ENCODE assay signal across 15 cellular contexts in genomic region chr14:76718306-76719075, GRCh38. TPM values are rescaled to one million over a fixed set of nuclear protein-coding genes. Genes with fewer than 3 reads are reported as not detected.
DNase-seq lines count a peak whose midpoint lies in the region; ATAC-seq and TF ChIP-seq lines count a peak whose summit lies in the region.
"Had no signal": no experiment of that assay in that cellular context is flagged by ENCODE, and none has a peak within 500 bp of the region (broad histone marks: within the 10 kb centered on the region; RNA-seq: fewer than 3 reads in every experiment).

No MANE protein-coding gene starts in this region.

- no peaks in the 10 kb centered on the region for H3K36me3 ChIP-seq in left ventricle myocardium inferior
- no peaks in the 10 kb centered on the region for H3K36me3 ChIP-seq in Loucy (ENCODE audit: insufficient read depth, low read length)
- H3K36me3 ChIP-seq: BE2C had no signal

- H3F3A ChIP-seq in Loucy (ENCODE audit: low read depth) = no peaks in the 10 kb centered on the region

- H3K4me1 Mint-ChIP-seq in type B pancreatic cell (ENCODE audit: unreplicated experiment) = peaks cover 24% of the 10 kb centered on the region
- no peaks in the 10 kb centered on the region for H3K4me1 Mint-ChIP-seq in stimulated activated effector memory CD8-positive, alpha-beta T cell treated with anti-CD3 and anti-CD28 coated beads, Interleukin-12 subunit alpha, Interleukin-12 subunit beta, amount 100 ng/mL, for 72 hours

- H3K27me3 ChIP-seq in left ventricle myocardium inferior (ENCODE audit: low read depth) (no peaks in the 10 kb centered on the region), Loucy (ENCODE audit: insufficient read depth, low read length, poor library complexity, severe bottlenecking) (no peaks in the 10 kb centered on the region), right cardiac atrium (ENCODE audit: control insufficient read depth, insufficient read depth) (no peaks in the 10 kb centered on the region)
- H3K27me3 ChIP-seq: BE2C had no signal

- H2AFZ ChIP-seq in Loucy (ENCODE audit: low read length) = 0 out of 2 replicates have a peak overlapping the region, but pooled peaks have one; percentile 19

- H3K79me2 ChIP-seq in Loucy (ENCODE audit: insufficient read depth, low read length) = no peaks in the 10 kb centered on the region

- no peaks in the 10 kb centered on the region for H3K36me3 Mint-ChIP-seq in type B pancreatic cell
- H3K36me3 Mint-ChIP-seq in stimulated activated effector memory CD8-positive, alpha-beta T cell treated with anti-CD3 and anti-CD28 coated beads, Interleukin-12 subunit alpha, Interleukin-12 subunit beta, amount 100 ng/mL, for 72 hours = no peaks in the 10 kb centered on the region
- H3K36me3 Mint-ChIP-seq: CD8-positive, alpha-beta memory T cell had no signal

- no peaks in the 10 kb centered on the region for H3K9me3 Mint-ChIP-seq in type B pancreatic cell
- no peaks in the 10 kb centered on the region for H3K9me3 Mint-ChIP-seq in stimulated activated effector memory CD8-positive, alpha-beta T cell treated with anti-CD3 and anti-CD28 coated beads, Interleukin-12 subunit alpha, Interleukin-12 subunit beta, amount 100 ng/mL, for 72 hours
- H3K9me3 Mint-ChIP-seq: CD8-positive, alpha-beta memory T cell; HFFc6 had no signal

- no peak for ATAC-seq in Right ventricle myocardium inferior
- ATAC-seq in right cardiac atrium = no peak
- ATAC-seq in stimulated activated effector memory CD8-positive, alpha-beta T cell treated with anti-CD3 and anti-CD28 coated beads, Interleukin-12 subunit alpha, Interleukin-12 subunit beta, amount 100 ng/mL, for 72 hours = no peak
- ATAC-seq: HepG2 had no signal

- H3K4me3 ChIP-seq in left ventricle myocardium inferior (no peak overlapping the region), Loucy (ENCODE audit: low read length, poor library complexity, severe bottlenecking) (no peak overlapping the region), right cardiac atrium (ENCODE audit: low read length) (no peak overlapping the region)

- H3K27me3 Mint-ChIP-seq in type B pancreatic cell = peaks cover 7% of the 10 kb centered on the region

- H3K27ac Mint-ChIP-seq in type B pancreatic cell = no peak overlapping the region
- no peak overlapping the region for H3K27ac Mint-ChIP-seq in stimulated activated effector memory CD8-positive, alpha-beta T cell treated with anti-CD3 and anti-CD28 coated beads, Interleukin-12 subunit alpha, Interleukin-12 subunit beta, amount 100 ng/mL, for 72 hours
- H3K27ac Mint-ChIP-seq: HFFc6 had no signal

- 69% methylated on average over 7 of the region's 7 CpGs for WGBS in right cardiac atrium

- H3K9ac ChIP-seq in Loucy (ENCODE audit: low read depth, low read length, poor library complexity, severe bottlenecking) = no peak overlapping the region

- peak overlapping the region; percentile 88 for H3K27ac ChIP-seq in left ventricle myocardium inferior (replicated peaks)
- H3K27ac ChIP-seq in right cardiac atrium (ENCODE audit: low read length) = peak overlapping the region; percentile 51

- intact Hi-C loops in left ventricle myocardium inferior (cut with micrococcal nuclease) (no loop called here), Right ventricle myocardium inferior (cut with DNase I) (loop anchor here (10.0 kb wide), 1 partner anchor 376 kb away; the partner anchor contains the start of gene CIPC), right cardiac atrium (cut with DNase I) (no loop called here)

- H3K9me2 ChIP-seq in Loucy (replicated peaks; ENCODE audit: low read depth, low read length) = no peaks in the 10 kb centered on the region

- H3K4me1 ChIP-seq in left ventricle myocardium inferior = peaks cover 97% of the 10 kb centered on the region
- peaks cover 18% of the 10 kb centered on the region for H3K4me1 ChIP-seq in Loucy (ENCODE audit: insufficient read depth, low read length, poor library complexity, severe bottlenecking)
- peaks cover 21% of the 10 kb centered on the region for H3K4me1 ChIP-seq in right cardiac atrium (ENCODE audit: control insufficient read depth, insufficient read depth, low read length)
- H3K4me1 ChIP-seq: Caco-2 had no signal

- no peaks in the 10 kb centered on the region for H4K20me1 ChIP-seq in Loucy (ENCODE audit: insufficient read depth, low read length, poor library complexity, severe bottlenecking)

- H3K4me3 Mint-ChIP-seq in type B pancreatic cell = no peak overlapping the region
- H3K4me3 Mint-ChIP-seq in stimulated activated effector memory CD8-positive, alpha-beta T cell treated with anti-CD3 and anti-CD28 coated beads, Interleukin-12 subunit alpha, Interleukin-12 subunit beta, amount 100 ng/mL, for 72 hours = no peak overlapping the region
- H3K4me3 Mint-ChIP-seq: CD8-positive, alpha-beta memory T cell; HFFc6 had no signal

- H3K9me3 ChIP-seq in left ventricle myocardium inferior (replicated peaks) (no peaks in the 10 kb centered on the region), Loucy (ENCODE audit: insufficient read depth, low read depth, low read length) (no peaks in the 10 kb centered on the region), right cardiac atrium (ENCODE audit: control insufficient read depth, low read length) (no peaks in the 10 kb centered on the region)
- H3K9me3 ChIP-seq: BE2C, Caco-2 had no signal

- H3K4me2 ChIP-seq in Loucy (ENCODE audit: low read depth, low read length, poor library complexity, severe bottlenecking) = no peak overlapping the region

- TF ChIP-seq CTCF in left ventricle myocardium inferior (IDR thresholded peaks at IDR 0.05; ENCODE audit: borderline replicate concordance) = no peak
- TF ChIP-seq CTCF in Loucy (conservative IDR thresholded peaks at IDR 0.05; ENCODE audit: low read length) = no peak
- TF ChIP-seq CTCF in type B pancreatic cell (conservative IDR thresholded peaks at IDR 0.05) = no peak

- peak; percentile 62 for DNase-seq in left ventricle myocardium inferior
- DNase-seq in Right ventricle myocardium inferior (ENCODE audit: missing footprints) = no peak
- peak; percentile 52 to 87 (median 74) for DNase-seq in right cardiac atrium
- peak; percentile 16 for DNase-seq in type B pancreatic cell (ENCODE audit: extremely low spot score, unreplicated experiment)
- DNase-seq in DMS79 (lab: John Stamatoyannopoulos, UW) = no peak
- DNase-seq in stimulated activated effector memory CD8-positive, alpha-beta T cell treated with anti-CD3 and anti-CD28 coated beads, Interleukin-12 subunit alpha, Interleukin-12 subunit beta, amount 100 ng/mL, for 72 hours (ENCODE audit: low spot score in 2 of 2) = no peak
- DNase-seq: BE2C; Caco-2; CD8-positive, alpha-beta memory T cell; GF-D8; HCEC 1CT; HFFc6 had no signal

RNA-seq across cellular contexts. Expression of gene VASH1, which starts 42.8 kb away (rescaled TPM):
- total RNA-seq in left ventricle myocardium inferior (12.4 TPM), Right ventricle myocardium inferior (14.4 TPM), right cardiac atrium (10 to 100 TPM; 27.6 to 85.2 (median 37.5) TPM), type B pancreatic cell (ENCODE audit: low replicate concordance) (4.3 and 28.8 TPM in 2 replicates)
- 23.1 TPM for polyA plus RNA-seq in right cardiac atrium
- total RNA-seq: HT-29 had no signal

Comparison
In these comparisons a context has a peak if more than half of its experiments do, and no peak if none do; other contexts are left out.
1. DNase-seq: peak in left ventricle myocardium inferior (single experiment), right cardiac atrium (3 of 3) and type B pancreatic cell (single experiment); none in Right ventricle myocardium inferior (single experiment), DMS79 (single experiment) and stimulated activated effector memory CD8-positive, alpha-beta T cell treated with anti-CD3 and anti-CD28 coated beads, Interleukin-12 subunit alpha, Interleukin-12 subunit beta, amount 100 ng/mL, for 72 hours (0 of 2).